ENCODE assay signal across 38 cellular contexts in genomic region chr11:123942413-123942812, GRCh38. TPM values are rescaled to one million over a fixed set of nuclear protein-coding genes. Genes with fewer than 3 reads are reported as not detected.
"Had no signal": no experiment of that assay in that cellular context is flagged by ENCODE, and none has a peak within 500 bp of the region (broad histone marks: within the 10 kb centered on the region; RNA-seq: fewer than 3 reads in every experiment).

No MANE protein-coding gene starts in this region.

- DNase-seq: Karpas-422, Kasumi-1, MG63, MM.1S, MV-4-11, NCI-H1048, NCI-H1092, NCI-H1092 treated with DMSO at 0.1 percent for 48 hours, NCI-H1105, NCI-H1105 treated with DMSO at 0.1 percent for 48 hours, NCI-H1417, NCI-H1417 treated with DMSO at 0.1 percent for 48 hours, NCI-H1436, NCI-H1436 treated with DMSO at 0.1 percent for 48 hours, NCI-H146, NCI-H1694, NCI-H1694 treated with DMSO at 0.1 percent for 48 hours, NCI-H187, NCI-H187 treated with DMSO at 0.1 percent for 48 hours, NCI-H1930, NCI-H2029, NCI-H2029 treated with DMSO at 0.1 percent for 48 hours, NCI-H2081, NCI-H2081 treated with DMSO at 0.1 percent for 48 hours, NCI-H2107, NCI-H2171, NCI-H2171 treated with DMSO at 0.1 percent for 48 hours, NCI-H2227 treated with DMSO at 0.1 percent for 48 hours, NCI-H226, NCI-H345, NCI-H446 treated with DMSO at 0.1 percent for 48 hours, NCI-H510A, NCI-H510A treated with DMSO at 0.1 percent for 48 hours, NCI-H524 had no signal

- H3K36me3 ChIP-seq: MG63 had no signal

- H3K4me3 ChIP-seq: MG63 had no signal

- H3K9me3 ChIP-seq: MG63 had no signal

RNA-seq across cellular contexts. Expression of gene OR6T1, which starts 1.2 kb away (rescaled TPM):
- total RNA-seq: LHCN-M2, M059J, MCF 10A, NCI-H460 had no signal

RNA-seq across cellular contexts. Expression of gene OR4D5, which starts 3.0 kb away (rescaled TPM):
- total RNA-seq: LHCN-M2, M059J, MCF 10A, NCI-H460 had no signal

RNA-seq across cellular contexts. Expression of gene OR10S1, which starts 35.2 kb away (rescaled TPM):
- total RNA-seq: LHCN-M2, M059J, NCI-H460 had no signal

RNA-seq across cellular contexts. Expression of gene OR8D4, which starts 40.4 kb away (rescaled TPM):
- total RNA-seq: LHCN-M2, M059J, MCF 10A, NCI-H460 had no signal

RNA-seq across cellular contexts. Expression of gene OR10G6, which starts 52.5 kb away (rescaled TPM):
- total RNA-seq: LHCN-M2, M059J, MCF 10A, NCI-H460 had no signal
